In genomic region chr2:133568598-133568997, GRCh38 we compare ENCODE assay signal across 11 cellular contexts. TPM values are rescaled to one million over a fixed set of nuclear protein-coding genes. Genes with fewer than 3 reads are reported as not detected.
DNase-seq lines count a peak whose midpoint lies in the region; ATAC-seq and TF ChIP-seq lines count a peak whose summit lies in the region.
"Had no signal": no experiment of that assay in that cellular context is flagged by ENCODE, and none has a peak within 500 bp of the region (broad histone marks: within the 10 kb centered on the region; RNA-seq: fewer than 3 reads in every experiment).

No MANE protein-coding gene starts in this region.

- no peak overlapping the region for H3K14ac ChIP-seq in mesenchymal stem cell (ENCODE audit: low read length in 2 of 2)

- H3K9me3 ChIP-seq in duodenal mucosa (ENCODE audit: control insufficient read depth in 1 of 2, low read length in 2 of 2) (no peaks in the 10 kb centered on the region), mesenchymal stem cell (ENCODE audit: control insufficient read depth, low read length) (no peaks in the 10 kb centered on the region), suprapubic skin (no peaks in the 10 kb centered on the region), BE2C (no peaks in the 10 kb centered on the region)

- no peak overlapping the region for H3K27ac ChIP-seq in duodenal mucosa (ENCODE audit: low read depth, low read length)
- H3K27ac ChIP-seq in mesenchymal stem cell (ENCODE audit: low read length, poor library complexity, severe bottlenecking) = no peak overlapping the region
- peak overlapping the region; percentile 63 for H3K27ac ChIP-seq in suprapubic skin

- H3K9ac ChIP-seq in duodenal mucosa (ENCODE audit: low read depth in 1 of 2, low read length in 2 of 2) (peak overlapping the region in 1 of 2 donors; percentile 38), mesenchymal stem cell (ENCODE audit: low read length) (peak overlapping the region; percentile 69)

- H2BK15ac ChIP-seq in mesenchymal stem cell (ENCODE audit: low read depth, poor library complexity, severe bottlenecking) = no peak overlapping the region

- H2AFZ ChIP-seq in mesenchymal stem cell (ENCODE audit: low read depth, low read length) = no peak overlapping the region

- H3K36me3 ChIP-seq in duodenal mucosa (ENCODE audit: control insufficient read depth in 1 of 2, insufficient read depth in 2 of 2, low read length in 2 of 2) = no peaks in the 10 kb centered on the region
- no peaks in the 10 kb centered on the region for H3K36me3 ChIP-seq in mesenchymal stem cell (ENCODE audit: control insufficient read depth in 1 of 2, insufficient read depth in 2 of 2, low read depth in 1 of 2, low read length in 2 of 2)
- H3K36me3 ChIP-seq in suprapubic skin = no peaks in the 10 kb centered on the region
- H3K36me3 ChIP-seq in BE2C = no peaks in the 10 kb centered on the region

- TF ChIP-seq CTCF in suprapubic skin (IDR thresholded peaks at IDR 0.05) (no peak), BE2C (IDR thresholded peaks at IDR 0.05; ENCODE audit: low read depth, low read length) (no peak)

- no peak for TF ChIP-seq EP300 in suprapubic skin (IDR thresholded peaks at IDR 0.05)

- TF ChIP-seq POLR2A in suprapubic skin (IDR thresholded peaks at IDR 0.05) = no peak

- no peak overlapping the region for H3K23ac ChIP-seq in mesenchymal stem cell (ENCODE audit: low read length in 2 of 2)

- H3K4me3 ChIP-seq in duodenal mucosa (ENCODE audit: low read depth in 1 of 2, low read length in 2 of 2) = peak overlapping the region; percentile 50 to 57
- H3K4me3 ChIP-seq in mesenchymal stem cell (ENCODE audit: insufficient read depth in 1 of 2, low read depth in 1 of 2, low read length in 2 of 2) = peak overlapping the region in 1 of 2 experiments; percentile 74
- H3K4me3 ChIP-seq in suprapubic skin = peak overlapping the region; percentile 41
- H3K4me3 ChIP-seq in BE2C (ENCODE audit: low read depth, low read length) = no peak overlapping the region

- H3K27me3 ChIP-seq in duodenal mucosa (ENCODE audit: control insufficient read depth in 1 of 2, insufficient read depth in 2 of 2, low read length in 2 of 2) (no peaks in the 10 kb centered on the region), mesenchymal stem cell (ENCODE audit: control insufficient read depth in 1 of 2, insufficient read depth in 1 of 2, low read length in 2 of 2) (peaks cover 0 to 3% of the 10 kb centered on the region in 2 experiments), suprapubic skin (no peaks in the 10 kb centered on the region), BE2C (no peaks in the 10 kb centered on the region)

- H2AK5ac ChIP-seq in mesenchymal stem cell (ENCODE audit: low read length, severe bottlenecking) = no peak overlapping the region

- no peak overlapping the region for H2BK12ac ChIP-seq in mesenchymal stem cell (ENCODE audit: low read length in 2 of 2)

- H4K8ac ChIP-seq in mesenchymal stem cell (ENCODE audit: low read length) = no peak overlapping the region

- ATAC-seq in GM18907 (IDR thresholded peaks at IDR 0.05; ENCODE audit: unreplicated experiment) = no peak
- no peak for ATAC-seq in HG03469 (IDR thresholded peaks at IDR 0.05; ENCODE audit: unreplicated experiment)

- H3K4me1 ChIP-seq in duodenal mucosa (ENCODE audit: control insufficient read depth in 1 of 2, insufficient read depth in 2 of 2, low read length in 2 of 2) (peaks cover 13 to 18% of the 10 kb centered on the region in 2 donors), mesenchymal stem cell (ENCODE audit: control insufficient read depth, insufficient read depth, low read depth, low read length) (peaks cover 6% of the 10 kb centered on the region), suprapubic skin (peaks cover 32% of the 10 kb centered on the region), BE2C (no peaks in the 10 kb centered on the region)

- no peak overlapping the region for H2BK120ac ChIP-seq in mesenchymal stem cell (ENCODE audit: low read depth, low read length)

- no peak overlapping the region for H2BK5ac ChIP-seq in mesenchymal stem cell (ENCODE audit: low read depth, low read length, poor library complexity, severe bottlenecking)

- H3K4me2 ChIP-seq in mesenchymal stem cell (ENCODE audit: low read length, poor library complexity, severe bottlenecking) = peak overlapping the region; percentile 30

- no peak overlapping the region for H4K91ac ChIP-seq in mesenchymal stem cell (ENCODE audit: low read length)

- DNase-seq in NCI-H510A treated with DMSO at 0.1 percent for 48 hours (lab: John Stamatoyannopoulos, UW) = peak; percentile 61
- DNase-seq in NCI-H510A (lab: John Stamatoyannopoulos, UW) = no peak
- no peak for DNase-seq in mesenchymal stem cell
- DNase-seq in suprapubic skin (ENCODE audit: low spot score in 2 of 2) = no peak
- no peak for DNase-seq in BE2C
- DNase-seq: activated CD8-positive, alpha-beta memory T cell treated with anti-CD3 and anti-CD28 coated beads, Interleukin-2, amount 50 U/mL, for 4 hours; MM.1S; RPMI8226 had no signal

- no peak overlapping the region for H3K4ac ChIP-seq in mesenchymal stem cell (ENCODE audit: low read depth in 1 of 2, low read length in 2 of 2)

- 88% methylated on average over 4 of the region's 5 CpGs for WGBS in mesenchymal stem cell
- 34% methylated on average over 5 of the region's 5 CpGs for WGBS in suprapubic skin

- no peak overlapping the region for H3K18ac ChIP-seq in mesenchymal stem cell (ENCODE audit: low read depth in 1 of 2, low read length in 2 of 2)

- no peaks in the 10 kb centered on the region for H3K79me1 ChIP-seq in mesenchymal stem cell (replicated peaks; ENCODE audit: low read length, poor library complexity, severe bottlenecking)

RNA-seq across cellular contexts. Expression of gene NCKAP5, which starts 0.3 kb away (rescaled TPM):
- 2.4 TPM for polyA plus RNA-seq in mesenchymal stem cell (2013, experiment 1 of 2)
- 2.5 TPM for polyA plus RNA-seq in mesenchymal stem cell (2013, experiment 2 of 2)
- 1 to 10 TPM; 2.8 to 6.4 (median 4.2) TPM for total RNA-seq in suprapubic skin
- polyA plus RNA-seq in BE2C (2012; ENCODE audit: insufficient read depth, insufficient read length, low read depth) = 0.19 TPM
